Comparison of ENCODE assay signal across 8 cellular contexts in the genomic region with DNA sequence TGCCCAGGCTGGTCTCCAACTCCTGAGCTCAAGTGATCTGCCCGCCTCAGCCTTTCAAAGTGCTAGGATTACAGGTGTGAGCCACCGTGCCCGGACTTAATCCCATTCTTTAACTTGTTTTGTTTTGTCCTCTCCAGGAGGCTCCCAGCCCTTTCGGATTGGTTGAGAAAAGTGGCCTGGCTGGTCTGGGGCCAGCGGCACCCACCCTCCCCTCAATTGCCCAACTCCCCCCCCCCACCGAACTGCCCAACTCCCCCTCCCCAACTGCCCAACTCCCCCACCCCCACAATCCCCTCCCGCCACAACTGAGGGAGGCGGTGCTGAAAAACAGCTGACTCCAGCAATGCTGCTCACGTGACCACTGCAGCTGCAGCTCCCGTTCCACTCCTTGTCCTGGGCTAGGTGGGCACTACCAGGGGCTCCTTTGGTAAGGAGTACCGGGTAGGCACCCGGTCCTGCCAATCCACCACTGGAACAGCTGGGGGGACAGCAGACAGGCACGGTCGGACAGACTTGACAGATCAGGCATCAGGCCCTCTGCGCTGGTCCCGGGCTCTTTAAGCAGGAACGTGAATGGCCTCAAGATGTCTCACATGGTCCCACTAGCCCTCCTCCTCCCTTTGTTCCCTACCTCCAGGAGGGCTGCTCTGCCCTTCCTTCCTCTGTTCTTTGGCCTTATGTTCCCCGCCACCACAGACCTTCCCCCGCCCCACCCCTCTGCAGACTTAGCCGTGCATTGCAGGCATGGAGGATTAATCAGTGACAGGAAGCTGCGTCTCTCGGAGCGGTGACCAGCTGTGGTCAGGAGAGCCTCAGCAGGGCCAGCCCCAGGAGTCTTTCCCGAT. TPM values are rescaled to one million over a fixed set of nuclear protein-coding genes. Genes with fewer than 3 reads are reported as not detected.
DNase-seq lines count a peak whose midpoint lies in the region; ATAC-seq and TF ChIP-seq lines count a peak whose summit lies in the region.

TSS of gene TCN2 (plus strand) at position 720 of the 845 bp plus-strand sequence. CDS start 158 bp downstream, outside the sequence.

- DNase-seq in Caco-2 = peak; percentile 78 to 82
- peak; percentile 72 for DNase-seq in HCEC 1CT
- peak; percentile 44 for DNase-seq in NCI-H510A treated with DMSO at 0.1 percent for 48 hours (lab: John Stamatoyannopoulos, UW)
- peak; percentile 52 to 55 for DNase-seq in activated T-cell treated with anti-CD3 and anti-CD28 coated beads, Interleukin-2, amount 50 U/mL, for 72 hours
- peak; percentile 59 for DNase-seq in fibroblast of the aortic adventitia (ENCODE audit: low read depth)
- DNase-seq in myocyte (ENCODE audit: low read depth) = peak; percentile 83
- DNase-seq in suprapubic skin (ENCODE audit: low spot score in 2 of 2) = peak; percentile 81 to 86
- no peak for DNase-seq in OCI-M2 (lab: John Stamatoyannopoulos, UW; ENCODE audit: unreplicated experiment)

- intact Hi-C loops in Caco-2 (cut with micrococcal nuclease; ENCODE audit: unreplicated experiment) = no loop called here

- peak within 1 kb of the TSS; percentile 58 for H3K27ac Mint-ChIP-seq in Caco-2 (ENCODE audit: unreplicated experiment)
- no peak within 1 kb of the TSS for H3K27ac Mint-ChIP-seq in activated T-cell treated with anti-CD3 and anti-CD28 coated beads, Interleukin-2, amount 50 U/mL, for 72 hours

- peaks cover 16% of the 10 kb centered on the region for H3K4me1 ChIP-seq in Caco-2
- peaks cover 48% of the 10 kb centered on the region for H3K4me1 ChIP-seq in suprapubic skin

- H3K36me3 ChIP-seq in Caco-2 (ENCODE audit: control insufficient read depth, insufficient read depth, low read length) (no peaks in the 10 kb centered on the region; the same call in 1 of the 2 replicates), suprapubic skin (peaks cover 7% of the 10 kb centered on the region)

- TF ChIP-seq CTCF in Caco-2 (IDR thresholded peaks at IDR 0.05; ENCODE audit: insufficient read depth in 1 of 2, low read depth in 1 of 2, low read length in 1 of 2, severe bottlenecking in 1 of 2, unreplicated experiment in 1 of 2) (no peak), fibroblast of the aortic adventitia (IDR thresholded peaks at IDR 0.05; ENCODE audit: insufficient read depth, low read length) (peak; percentile 9), suprapubic skin (IDR thresholded peaks at IDR 0.05) (no peak)

- CTCF ChIA-PET in Caco-2 (lab: Charles Lee) = interaction anchor here (0.6 to 2.6 kb wide), 19 partner anchors 9 to 1954 kb away, joined by 3 to 17 read pairs (median 4); partner anchors contain the start of genes LIMK2, SEC14L2, SLC35E4 and TBC1D10A

- H3K9me3 ChIP-seq in Caco-2 (no peaks in the 10 kb centered on the region), suprapubic skin (no peaks in the 10 kb centered on the region)

- no peaks in the 10 kb centered on the region for H3K9me3 Mint-ChIP-seq in Caco-2 (ENCODE audit: unreplicated experiment)
- no peaks in the 10 kb centered on the region for H3K9me3 Mint-ChIP-seq in activated T-cell treated with anti-CD3 and anti-CD28 coated beads, Interleukin-2, amount 50 U/mL, for 72 hours

- H3K4me3 ChIP-seq in Caco-2 (ENCODE audit: low read depth, low read length) (peak within 1 kb of the TSS; percentile 57), fibroblast of the aortic adventitia (ENCODE audit: low read depth, low read length) (peak within 1 kb of the TSS; percentile 67), suprapubic skin (peak within 1 kb of the TSS; percentile 73)

- no peak for TF ChIP-seq EP300 in suprapubic skin (IDR thresholded peaks at IDR 0.05)

- WGBS in suprapubic skin = 2% methylated on average over 15 of the region's 24 CpGs

- H3K27me3 ChIP-seq in Caco-2 (replicated peaks; ENCODE audit: control insufficient read depth, insufficient read depth, low read length) (no peaks in the 10 kb centered on the region), suprapubic skin (no peaks in the 10 kb centered on the region)

- peak; percentile 69 to 80 for ATAC-seq in activated T-cell treated with anti-CD3 and anti-CD28 coated beads, Interleukin-2, amount 50 U/mL, for 72 hours (replicated peaks in 1 of 2)

- BruUV-seq in Caco-2 (replicated peaks; lab: Mats Ljungman, UMichigan) = no TSS peak

- POLR2A ChIA-PET in Caco-2 (lab: Charles Lee) = interaction anchor here (0.6 to 1.4 kb wide), 10 partner anchors 8 to 1822 kb away, joined by 3 to 17 read pairs (median 6); partner anchors contain the start of gene PES1

- peak in 1 of 2 donors; percentile 15 for TF ChIP-seq POLR2A in suprapubic skin (IDR thresholded peaks at IDR 0.05)

- peaks cover 17% of the 10 kb centered on the region for H3K4me1 Mint-ChIP-seq in Caco-2 (ENCODE audit: low read depth, unreplicated experiment)
- peaks cover 50% of the 10 kb centered on the region for H3K4me1 Mint-ChIP-seq in activated T-cell treated with anti-CD3 and anti-CD28 coated beads, Interleukin-2, amount 50 U/mL, for 72 hours (ENCODE audit: low read depth)

- H3K27ac ChIP-seq in suprapubic skin = peak within 1 kb of the TSS; percentile 75

- peak within 1 kb of the TSS; percentile 88 for H3K4me3 Mint-ChIP-seq in Caco-2 (ENCODE audit: unreplicated experiment)
- H3K4me3 Mint-ChIP-seq in activated T-cell treated with anti-CD3 and anti-CD28 coated beads, Interleukin-2, amount 50 U/mL, for 72 hours = peak within 1 kb of the TSS; percentile 72 to 91

- no peaks in the 10 kb centered on the region for H3K27me3 Mint-ChIP-seq in Caco-2 (ENCODE audit: insufficient read depth, unreplicated experiment)
- no peaks in the 10 kb centered on the region for H3K27me3 Mint-ChIP-seq in activated T-cell treated with anti-CD3 and anti-CD28 coated beads, Interleukin-2, amount 50 U/mL, for 72 hours (ENCODE audit: low read depth)

- peaks cover 10% of the 10 kb centered on the region for H3K36me3 Mint-ChIP-seq in Caco-2 (ENCODE audit: insufficient read depth, unreplicated experiment)
- no peaks in the 10 kb centered on the region for H3K36me3 Mint-ChIP-seq in activated T-cell treated with anti-CD3 and anti-CD28 coated beads, Interleukin-2, amount 50 U/mL, for 72 hours (ENCODE audit: insufficient read depth in 2 of 2)

RNA-seq across cellular contexts. Expression of gene TCN2, which starts in this region (rescaled TPM):
- total RNA-seq in Caco-2 (2022) (11.9 and 13.8 TPM in 2 replicates), fibroblast of the aortic adventitia (ENCODE audit: low replicate concordance) (13.9 and 17.7 TPM in 2 replicates), myocyte (11.7 and 16.7 TPM in 2 replicates), suprapubic skin (10 to 100 TPM in 2 of 4 donors, 1 to 10 TPM in 2; 4.9 to 24.2 (median 11.0) TPM)
- 1 to 10 TPM in 1 of 2 donors, under 1 TPM in 1; 0.44 to 1.3 TPM for total RNA-seq in activated T-cell treated with anti-CD3 and anti-CD28 coated beads, Interleukin-2, amount 50 U/mL, for 72 hours
- polyA plus RNA-seq in myocyte (2012) = 16.1 TPM
